ENCODE assay signal across 2 cellular contexts in genomic region chr21:42997983-42998382, GRCh38.
A peak's percentile ranks its signal among the peaks of the same experiment; 100 is the strongest.
TF ChIP-seq lines count a peak whose summit lies in the region.

No MANE protein-coding gene starts in this region.

TF ChIP-seq in HEK293, 187 proteins besides CTCF, POLR2A, EP300 and RAD21:
- TF ChIP-seq, protein P1, sequence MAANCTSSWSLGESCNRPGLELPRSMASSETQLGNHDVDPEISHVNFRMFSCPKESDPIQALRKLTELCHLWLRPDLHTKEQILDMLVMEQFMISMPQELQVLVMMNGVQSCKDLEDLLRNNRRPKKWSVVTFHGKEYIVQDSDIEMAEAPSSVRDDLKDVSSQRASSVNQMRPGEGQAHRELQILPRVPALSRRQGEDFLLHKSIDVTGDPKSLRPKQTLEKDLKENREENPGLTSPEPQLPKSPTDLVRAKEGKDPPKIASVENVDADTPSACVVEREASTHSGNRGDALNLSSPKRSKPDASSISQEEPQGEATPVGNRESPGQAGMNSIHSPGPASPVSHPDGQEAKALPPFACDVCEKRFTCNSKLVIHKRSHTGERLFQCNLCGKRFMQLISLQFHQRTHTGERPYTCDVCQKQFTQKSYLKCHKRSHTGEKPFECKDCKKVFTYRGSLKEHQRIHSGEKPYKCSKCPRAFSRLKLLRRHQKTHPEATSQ (tag by site-specific recombination; IDR thresholded peaks at IDR 0.05), result peak; percentile 50; the same call in 1 of the 2 replicates
- peak; percentile 27 for TF ChIP-seq SETDB1 (IDR thresholded peaks at IDR 0.05; ENCODE audit: insufficient read length, low read length)
TF ChIP-seq in HEK293: peak in this region for 2; not testable (repeated sequence) for 185.

TF ChIP-seq in WTC11, 78 proteins besides CTCF, POLR2A, EP300 and RAD21:
- TF ChIP-seq USF2 (CRISPR knock-in tag; IDR thresholded peaks at IDR 0.05), result peak; percentile 24; the same call in 1 of the 2 replicates
